In genomic region chr7:84455788-84456187, GRCh38 we compare ENCODE assay signal across 23 cellular contexts.
A peak's percentile ranks its signal among the peaks of the same experiment; 100 is the strongest.
DNase-seq lines count a peak whose midpoint lies in the region; ATAC-seq and TF ChIP-seq lines count a peak whose summit lies in the region.
"Had no signal": no experiment of that assay in that cellular context is flagged by ENCODE, and none has a peak within 500 bp of the region (broad histone marks: within the 10 kb centered on the region; RNA-seq: fewer than 3 reads in every experiment).

No MANE protein-coding gene starts in this region.

- TF ChIP-seq POLR2A in HCT116 (IDR thresholded peaks at IDR 0.05; ENCODE audit: borderline replicate concordance, extremely low read depth, insufficient read depth, insufficient read length), result no peak

- no peak overlapping the region for H3K9ac ChIP-seq in HCT116 (ENCODE audit: low read length)
- H3K9ac ChIP-seq: KMS-11 had no signal

- in situ Hi-C loops in brain microvascular endothelial cell (cut with HindIII; ENCODE audit: low pct_ligation_motif_present, low sequenced_read_pairs), result no loop called here

- H3K79me2 ChIP-seq in HCT116 (ENCODE audit: insufficient read depth, low read length), result no peaks in the 10 kb centered on the region

- H3K36me3 ChIP-seq in A673 (ENCODE audit: insufficient read depth, low read length, poor library complexity, severe bottlenecking) (no peaks in the 10 kb centered on the region), HCT116 (ENCODE audit: control insufficient read depth in 1 of 2, insufficient read depth in 2 of 2, low read length in 2 of 2) (no peaks in the 10 kb centered on the region), SJCRH30 (no peaks in the 10 kb centered on the region), brain microvascular endothelial cell (replicated peaks) (no peaks in the 10 kb centered on the region)
- H3K36me3 ChIP-seq: transverse colon had no signal

- ATAC-seq in HCT116, result no peak
- no peak for ATAC-seq in HG03135 (IDR thresholded peaks at IDR 0.05; ENCODE audit: unreplicated experiment)
- ATAC-seq: Right ventricle myocardium inferior, sciatic nerve had no signal

- no peak overlapping the region for H3K4me2 ChIP-seq in HCT116 (ENCODE audit: low read length)
- H3K4me2 ChIP-seq: KMS-11 had no signal

- no peak for TF ChIP-seq RAD21 in HCT116 (IDR thresholded peaks at IDR 0.05; ENCODE audit: low read depth)

- H2AFZ ChIP-seq in HCT116 (ENCODE audit: low read depth, low read length, poor library complexity, severe bottlenecking), result peak overlapping the region; percentile 84

- POLR2A ChIA-PET in A673 (lab: Charles Lee; ENCODE audit: low non-redundant PET) (no interaction called here), HCT116 (lab: Charles Lee) (no interaction called here)

- H3K27me3 ChIP-seq in A673 (replicated peaks; ENCODE audit: insufficient read depth, low read depth, low read length, poor library complexity) (no peaks in the 10 kb centered on the region), HCT116 (ENCODE audit: insufficient read depth, low read length) (no peaks in the 10 kb centered on the region), SJCRH30 (no peaks in the 10 kb centered on the region), brain microvascular endothelial cell (replicated peaks) (no peaks in the 10 kb centered on the region)
- H3K27me3 ChIP-seq: transverse colon had no signal

- H3K4me3 ChIP-seq in A673 (ENCODE audit: low read depth, low read length, poor library complexity, severe bottlenecking) (no peak overlapping the region), HCT116 (replicated peaks in 1 of 2; ENCODE audit: low read depth in 1 of 2, low read length in 2 of 2) (no peak overlapping the region), SJCRH30 (no peak overlapping the region), fibroblast of mammary gland (ENCODE audit: control insufficient read depth, low read depth, low read length) (no peak overlapping the region), brain microvascular endothelial cell (ENCODE audit: low read depth, low read length) (no peak overlapping the region)
- H3K4me3 ChIP-seq: transverse colon had no signal

- BruUV-seq in A673 (replicated peaks; lab: Mats Ljungman, UMichigan) (no TSS peak), HCT116 (replicated peaks; lab: Mats Ljungman, UMichigan) (no TSS peak)

- TF ChIP-seq CTCF in A673 (conservative IDR thresholded peaks at IDR 0.05; ENCODE audit: low read depth, low read length), result no peak
- TF ChIP-seq CTCF in HCT116 (IDR thresholded peaks at IDR 0.05 in 2 of 3, conservative IDR thresholded peaks at IDR 0.05 in 1 of 3; ENCODE audit: borderline replicate concordance in 1 of 3, insufficient read depth in 1 of 3, low read depth in 2 of 3, low read length in 2 of 3), result no peak
- TF ChIP-seq CTCF in fibroblast of mammary gland (conservative IDR thresholded peaks at IDR 0.05; ENCODE audit: control insufficient read depth, insufficient read depth, low read depth, low read length), result no peak
- no peak for TF ChIP-seq CTCF in brain microvascular endothelial cell (IDR thresholded peaks at IDR 0.05; ENCODE audit: low read depth, low read length, missing control alignments)

- H3K27ac ChIP-seq in A673 (ENCODE audit: low read depth, low read length, poor library complexity, severe bottlenecking) (no peak overlapping the region), HCT116 (ENCODE audit: low read depth, low read length) (no peak overlapping the region), SJCRH30 (no peak overlapping the region), brain microvascular endothelial cell (no peak overlapping the region)
- H3K27ac ChIP-seq: KMS-11, transverse colon had no signal

- RAD21 ChIA-PET in HCT116 (lab: Charles Lee; ENCODE audit: low non-redundant PET in 1 of 2, low total read pairs in 2 of 2, uncharacterized antibody in 2 of 2, unreplicated experiment in 2 of 2), result no interaction called here

- CTCF ChIA-PET in A673 (lab: Charles Lee), result no interaction called here
- CTCF ChIA-PET in HCT116 (lab: Charles Lee), result interaction anchor here (2.8 kb wide), 1 partner anchor 519 kb away, joined by 9 read pairs; no protein-coding TSS in a partner anchor

- no peaks in the 10 kb centered on the region for H4K20me1 ChIP-seq in HCT116 (ENCODE audit: insufficient read depth)

- H3K9me2 ChIP-seq in HCT116 (ENCODE audit: insufficient read depth), result 0 out of 2 replicates have a peak, but pooled peaks cover 2% of the 10 kb centered on the region

- H3K9me3 ChIP-seq in A673 (ENCODE audit: low read depth, low read length, poor library complexity, severe bottlenecking) (no peaks in the 10 kb centered on the region), HCT116 (ENCODE audit: control insufficient read depth in 1 of 2, insufficient read depth in 1 of 2, low read depth in 1 of 2, low read length in 2 of 2) (no peaks in the 10 kb centered on the region), SJCRH30 (replicated peaks) (no peaks in the 10 kb centered on the region)
- H3K9me3 ChIP-seq: transverse colon had no signal

- DNase-seq in A673 (ENCODE audit: low spot score) (peak; percentile 59), HCT116 (ENCODE audit: low read depth, low spot score) (no peak), SJCRH30 (peak; percentile 20 to 68), fibroblast of mammary gland (ENCODE audit: low read depth) (peak; percentile 28), brain microvascular endothelial cell (no peak), cardiac septum (ENCODE audit: low spot score) (no peak)
- no peak for DNase-seq in activated naive CD4-positive, alpha-beta T cell treated with anti-CD3 and anti-CD28 coated beads, Interleukin-2, amount 50 U/mL, for 16 hours
- DNase-seq: activated CD4-positive, alpha-beta T cell treated with anti-CD3 and anti-CD28 coated beads for 4 hours; activated naive CD8-positive, alpha-beta T cell treated with anti-CD3 and anti-CD28 coated beads for 36 hours; activated T-cell treated with anti-CD3 and anti-CD28 coated beads, Interleukin-2, amount 50 U/mL, for 1 hour; AML-193; cerebellar nuclear complex; H7; hypothalamus; NCI-H187; NCI-H774; occipital lobe; stimulated activated CD4-positive, alpha-beta T cell treated with anti-CD3 and anti-CD28 coated beads, Interleukin-4, amount 100 ng/mL, for 4 hours; transverse colon had no signal

- H3K4me1 ChIP-seq in A673 (ENCODE audit: insufficient read depth, low read length, poor library complexity, severe bottlenecking) (peaks cover 15% of the 10 kb centered on the region), HCT116 (ENCODE audit: control insufficient read depth in 1 of 2, insufficient read depth in 2 of 2, low read length in 2 of 2) (no peaks in the 10 kb centered on the region), SJCRH30 (peaks cover 4% of the 10 kb centered on the region)
- H3K4me1 ChIP-seq: transverse colon had no signal

- intact Hi-C loops in A673 (cut with micrococcal nuclease; ENCODE audit: unreplicated experiment) (loop anchor here (10.0 kb wide), 1 partner anchor 261 kb away; the partner anchor contains the start of gene SEMA3A), HCT116 (cut with micrococcal nuclease) (loop anchor here (2.0 kb wide), 1 partner anchor 479 kb away; no protein-coding TSS in a partner anchor), cardiac septum (cut with DNase I) (no loop called here)

TF ChIP-seq in HCT116, 20 proteins besides CTCF, POLR2A, EP300 and RAD21 (continues in another document):
- TF ChIP-seq ZNF274 (IDR thresholded peaks at IDR 0.05; ENCODE audit: low read depth, low read length) (no peak), YY1 (IDR thresholded peaks at IDR 0.05; ENCODE audit: extremely low read depth, insufficient replicate concordance, low read depth, low read length) (no peak), MAX (IDR thresholded peaks at IDR 0.05) (no peak), ELF1 (IDR thresholded peaks at IDR 0.05; ENCODE audit: borderline replicate concordance, low read depth) (no peak), EZH2phosphoT487 (IDR thresholded peaks at IDR 0.05; ENCODE audit: borderline replicate concordance) (no peak), REST (IDR thresholded peaks at IDR 0.05; ENCODE audit: low read depth) (no peak), TCF7L2 (IDR thresholded peaks at IDR 0.05; ENCODE audit: borderline replicate concordance, extremely low read depth, insufficient read depth, insufficient read length) (no peak), EGR1 (IDR thresholded peaks at IDR 0.05; ENCODE audit: low read depth) (no peak), SRF (IDR thresholded peaks at IDR 0.05; ENCODE audit: low read depth) (no peak), ATF3 (IDR thresholded peaks at IDR 0.05) (no peak), CEBPB (IDR thresholded peaks at IDR 0.05; ENCODE audit: low read depth) (no peak), FOSL1 (IDR thresholded peaks at IDR 0.05; ENCODE audit: low read depth) (no peak), SIN3A (IDR thresholded peaks at IDR 0.05; ENCODE audit: low read depth) (no peak)

Comparison
In these comparisons a context has a peak if more than half of its experiments do, and no peak if none do; other contexts are left out.
1. DNase-seq: peak in A673 (single experiment), SJCRH30 (2 of 2) and fibroblast of mammary gland (single experiment); none in HCT116 (single experiment), brain microvascular endothelial cell (single experiment), activated naive CD4-positive, alpha-beta T cell treated with anti-CD3 and anti-CD28 coated beads, Interleukin-2, amount 50 U/mL, for 16 hours (single experiment) and cardiac septum (single experiment).